2 cellular contexts compared by ENCODE assay signal in the genomic region with DNA sequence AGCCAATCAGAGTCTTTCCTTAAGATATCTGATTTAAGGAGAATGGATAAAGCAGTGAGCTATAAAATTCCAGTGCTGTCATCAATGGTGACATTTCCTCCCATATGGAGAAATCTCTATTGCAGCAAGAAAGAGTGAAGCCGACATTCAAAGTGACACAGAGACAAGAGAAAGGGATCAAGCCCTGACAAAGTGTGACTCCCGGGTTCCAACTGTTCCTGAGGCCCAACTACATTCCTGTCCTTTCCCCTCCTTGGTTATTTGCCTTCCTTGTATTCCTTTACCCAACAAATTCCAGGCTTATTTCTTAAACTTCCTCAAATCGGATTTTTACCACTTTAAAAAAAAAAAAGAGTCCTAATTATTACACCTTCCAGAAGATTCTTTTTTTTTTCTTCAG.
TF ChIP-seq lines count a peak whose summit lies in the region.

No MANE protein-coding gene starts in this region.

TF ChIP-seq in IMR-90, 13 proteins besides CTCF, POLR2A, EP300 and RAD21:
- TF ChIP-seq MXI1 (IDR thresholded peaks at IDR 0.05; ENCODE audit: borderline replicate concordance, low read depth, low read length) (no peak), CHD1 (IDR thresholded peaks at IDR 0.05; ENCODE audit: low read depth, low read length) (no peak), CEBPB (IDR thresholded peaks at IDR 0.05; ENCODE audit: low read depth, low read length) (no peak), FOS (IDR thresholded peaks at IDR 0.05; ENCODE audit: low read depth, low read length) (no peak), SMC3 (IDR thresholded peaks at IDR 0.05; ENCODE audit: low read depth, low read length) (no peak), BHLHE40 (IDR thresholded peaks at IDR 0.05; ENCODE audit: low read depth, low read length) (no peak), MAZ (IDR thresholded peaks at IDR 0.05; ENCODE audit: borderline replicate concordance, low read depth, low read length) (no peak), RFX5 (IDR thresholded peaks at IDR 0.05; ENCODE audit: low read depth, low read length) (no peak), NFE2L2 (IDR thresholded peaks at IDR 0.05; ENCODE audit: low read depth, low read length) (no peak), RCOR1 (IDR thresholded peaks at IDR 0.05; ENCODE audit: insufficient replicate concordance, low read length) (no peak)
- TF ChIP-seq, protein P1, sequence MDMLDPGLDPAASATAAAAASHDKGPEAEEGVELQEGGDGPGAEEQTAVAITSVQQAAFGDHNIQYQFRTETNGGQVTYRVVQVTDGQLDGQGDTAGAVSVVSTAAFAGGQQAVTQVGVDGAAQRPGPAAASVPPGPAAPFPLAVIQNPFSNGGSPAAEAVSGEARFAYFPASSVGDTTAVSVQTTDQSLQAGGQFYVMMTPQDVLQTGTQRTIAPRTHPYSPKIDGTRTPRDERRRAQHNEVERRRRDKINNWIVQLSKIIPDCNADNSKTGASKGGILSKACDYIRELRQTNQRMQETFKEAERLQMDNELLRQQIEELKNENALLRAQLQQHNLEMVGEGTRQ (IDR thresholded peaks at IDR 0.05; ENCODE audit: low read depth, low read length): no peak
- TF ChIP-seq, protein P2, sequence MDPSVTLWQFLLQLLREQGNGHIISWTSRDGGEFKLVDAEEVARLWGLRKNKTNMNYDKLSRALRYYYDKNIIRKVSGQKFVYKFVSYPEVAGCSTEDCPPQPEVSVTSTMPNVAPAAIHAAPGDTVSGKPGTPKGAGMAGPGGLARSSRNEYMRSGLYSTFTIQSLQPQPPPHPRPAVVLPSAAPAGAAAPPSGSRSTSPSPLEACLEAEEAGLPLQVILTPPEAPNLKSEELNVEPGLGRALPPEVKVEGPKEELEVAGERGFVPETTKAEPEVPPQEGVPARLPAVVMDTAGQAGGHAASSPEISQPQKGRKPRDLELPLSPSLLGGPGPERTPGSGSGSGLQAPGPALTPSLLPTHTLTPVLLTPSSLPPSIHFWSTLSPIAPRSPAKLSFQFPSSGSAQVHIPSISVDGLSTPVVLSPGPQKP (IDR thresholded peaks at IDR 0.05; ENCODE audit: borderline replicate concordance, low read depth, low read length): no peak
TF ChIP-seq in IMR-90: peak in this region for 0.

TF ChIP-seq in H1, 55 proteins besides CTCF, POLR2A, EP300 and RAD21:
- TF ChIP-seq KDM1A (IDR thresholded peaks at IDR 0.05; ENCODE audit: borderline replicate concordance, low read length) (no peak), POLR2AphosphoS5 (IDR thresholded peaks at IDR 0.05; ENCODE audit: low read depth, low read length) (no peak)
- TF ChIP-seq, protein P3, sequence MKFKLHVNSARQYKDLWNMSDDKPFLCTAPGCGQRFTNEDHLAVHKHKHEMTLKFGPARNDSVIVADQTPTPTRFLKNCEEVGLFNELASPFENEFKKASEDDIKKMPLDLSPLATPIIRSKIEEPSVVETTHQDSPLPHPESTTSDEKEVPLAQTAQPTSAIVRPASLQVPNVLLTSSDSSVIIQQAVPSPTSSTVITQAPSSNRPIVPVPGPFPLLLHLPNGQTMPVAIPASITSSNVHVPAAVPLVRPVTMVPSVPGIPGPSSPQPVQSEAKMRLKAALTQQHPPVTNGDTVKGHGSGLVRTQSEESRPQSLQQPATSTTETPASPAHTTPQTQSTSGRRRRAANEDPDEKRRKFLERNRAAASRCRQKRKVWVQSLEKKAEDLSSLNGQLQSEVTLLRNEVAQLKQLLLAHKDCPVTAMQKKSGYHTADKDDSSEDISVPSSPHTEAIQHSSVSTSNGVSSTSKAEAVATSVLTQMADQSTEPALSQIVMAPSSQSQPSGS (IDR thresholded peaks at IDR 0.05; ENCODE audit: low read length): no peak
